In the genomic region with DNA sequence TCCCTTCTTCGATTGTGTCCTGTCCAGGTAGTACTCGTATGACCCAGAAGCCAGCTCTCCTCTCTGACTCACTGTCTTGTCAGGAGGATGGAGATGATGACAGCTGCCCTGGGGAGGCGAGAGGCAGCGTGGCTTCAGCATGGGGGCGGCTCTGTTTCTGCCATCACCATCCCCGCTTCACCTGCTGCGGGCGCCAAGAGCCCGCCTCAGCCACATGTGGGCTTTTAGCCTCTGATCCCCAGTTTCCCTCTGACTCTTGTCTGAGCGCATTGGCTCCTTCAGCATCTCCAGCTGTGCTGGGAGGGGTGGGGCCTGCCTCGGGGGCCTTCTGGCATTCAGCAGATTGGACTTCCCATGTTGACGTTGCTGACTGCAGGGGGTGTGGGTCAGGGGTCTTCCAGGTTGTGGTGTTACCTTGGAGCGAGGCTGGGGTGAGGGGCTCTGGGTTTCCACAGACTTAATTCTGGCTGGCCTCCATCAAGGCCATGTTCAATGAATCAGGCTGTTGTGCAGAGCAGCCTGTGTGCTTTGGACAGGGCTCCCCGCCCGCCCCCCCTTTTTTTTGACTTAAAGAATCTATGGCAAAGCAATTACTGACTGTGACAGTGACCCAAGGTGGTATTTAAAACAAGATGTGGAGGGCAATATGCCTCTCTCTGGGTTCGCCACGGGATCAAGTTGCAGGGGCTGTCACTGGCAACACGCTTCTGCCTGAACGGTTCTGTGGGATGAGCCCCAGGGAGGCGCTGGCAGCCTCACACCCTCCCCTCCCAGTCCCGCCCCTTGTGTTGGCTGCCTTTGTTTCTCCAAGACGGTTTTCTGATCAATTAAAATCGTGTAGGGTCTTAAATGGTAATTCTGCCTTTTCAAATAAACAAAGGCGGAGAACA, we compare ENCODE assay signal across 9 cellular contexts.
DNase-seq lines count a peak whose midpoint lies in the region; ATAC-seq and TF ChIP-seq lines count a peak whose summit lies in the region.
"Had no signal": no experiment of that assay in that cellular context is flagged by ENCODE, and none has a peak within 500 bp of the region (broad histone marks: within the 10 kb centered on the region; RNA-seq: fewer than 3 reads in every experiment).

No MANE protein-coding gene starts in this region.

- DNase-seq in DMS 273 (lab: John Stamatoyannopoulos, UW; ENCODE audit: unreplicated experiment) = peak; percentile 54
- no peak for DNase-seq in DMS 273 treated with DMSO at 0.1 percent for 48 hours (lab: John Stamatoyannopoulos, UW)
- peak; percentile 61 for DNase-seq in NCI-H345 (lab: John Stamatoyannopoulos, UW)
- no peak for DNase-seq in dorsolateral prefrontal cortex
- DNase-seq in stimulated activated CD4-positive, alpha-beta T cell treated with anti-CD3 and anti-CD28 coated beads, Interleukin-2, amount 100 ng/mL, for 24 hours = peak; percentile 27 to 56
- DNase-seq in NCI-H2196 (lab: John Stamatoyannopoulos, UW; ENCODE audit: unreplicated experiment) = no peak

- intact Hi-C loops in dorsolateral prefrontal cortex (cut with DNase I) = loop anchor here (5.0 kb wide), 2 partner anchors 50 to 225 kb away; no protein-coding TSS in a partner anchor

- no peak for TF ChIP-seq CTCF in dorsolateral prefrontal cortex (IDR thresholded peaks at IDR 0.05 in 54 of 56, conservative IDR thresholded peaks at IDR 0.05 in 2 of 56; ENCODE audit: low read depth in 1 of 56, partially characterized antibody in 56 of 56)

- no peaks in the 10 kb centered on the region for H3K27me3 ChIP-seq in dorsolateral prefrontal cortex

- H3K27ac ChIP-seq in dorsolateral prefrontal cortex = peak overlapping the region in 12 of 59 donors; percentile 12 to 66 (median 41)
- H3K27ac ChIP-seq: 22Rv1 had no signal

- no peak for ATAC-seq in HG03565 (IDR thresholded peaks at IDR 0.05; ENCODE audit: unreplicated experiment)
- ATAC-seq in HG02870 (IDR thresholded peaks at IDR 0.05; ENCODE audit: unreplicated experiment) = no peak

- H3K4me3 ChIP-seq in dorsolateral prefrontal cortex = peak overlapping the region in 55 of 59 donors; percentile 2 to 64 (median 40)

Comparison
In these comparisons a context has a peak if more than half of its experiments do, and no peak if none do; other contexts are left out.
1. DNase-seq: peak in DMS 273 (single experiment), NCI-H345 (single experiment) and stimulated activated CD4-positive, alpha-beta T cell treated with anti-CD3 and anti-CD28 coated beads, Interleukin-2, amount 100 ng/mL, for 24 hours (2 of 2); none in DMS 273 treated with DMSO at 0.1 percent for 48 hours (single experiment), dorsolateral prefrontal cortex (0 of 10) and NCI-H2196 (single experiment).